In the genomic region with DNA sequence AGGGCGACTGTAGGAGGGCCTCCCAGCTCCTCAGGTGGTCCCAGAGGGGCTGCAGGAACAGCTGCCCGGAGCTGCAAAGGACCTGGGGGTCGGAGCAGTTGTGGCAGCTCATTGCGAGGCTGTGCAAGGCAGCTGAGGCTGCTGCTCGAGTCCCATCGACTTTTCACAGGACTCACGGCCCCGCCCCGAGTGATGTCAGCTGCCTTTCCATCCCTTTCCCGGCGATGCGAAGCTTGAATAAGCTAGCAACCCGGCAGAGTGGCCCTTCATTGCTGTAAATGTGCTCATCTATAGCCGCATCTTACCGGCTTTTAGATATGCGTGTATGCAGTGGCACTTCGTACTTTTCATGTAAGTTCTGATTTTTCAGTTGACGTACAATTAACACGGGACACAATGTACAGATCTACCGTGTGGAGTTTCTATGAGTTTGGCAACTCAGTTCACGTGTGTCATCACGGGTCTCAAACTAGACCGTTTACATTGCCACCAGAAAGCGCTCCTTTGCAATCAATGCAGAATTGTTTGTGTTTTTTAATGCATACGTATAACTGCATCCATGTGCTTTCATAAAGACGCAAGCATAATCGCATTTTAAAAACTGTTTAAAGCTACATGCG, we compare ENCODE assay signal across 8 cellular contexts. TPM values are rescaled to one million over a fixed set of nuclear protein-coding genes. Genes with fewer than 3 reads are reported as not detected.
DNase-seq lines count a peak whose midpoint lies in the region; ATAC-seq and TF ChIP-seq lines count a peak whose summit lies in the region.

A gene with protein sequence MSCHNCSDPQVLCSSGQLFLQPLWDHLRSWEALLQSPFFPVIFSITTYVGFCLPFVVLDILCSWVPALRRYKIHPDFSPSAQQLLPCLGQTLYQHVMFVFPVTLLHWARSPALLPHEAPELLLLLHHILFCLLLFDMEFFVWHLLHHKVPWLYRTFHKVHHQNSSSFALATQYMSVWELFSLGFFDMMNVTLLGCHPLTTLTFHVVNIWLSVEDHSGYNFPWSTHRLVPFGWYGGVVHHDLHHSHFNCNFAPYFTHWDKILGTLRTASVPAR (minus strand): TSS at position 137 of the 620 bp plus-strand sequence. CDS start 25 bp downstream, at position 112.

- no peak within 1 kb of the TSS for H2BK5ac ChIP-seq in mesenchymal stem cell (ENCODE audit: low read depth, low read length, poor library complexity, severe bottlenecking)

- peaks cover 32% of the 10 kb centered on the region for H3K27me3 Mint-ChIP-seq in activated CD4-positive, alpha-beta memory T cell treated with anti-CD3 and anti-CD28 coated beads, Interleukin-2, amount 10 ng/mL, durations not matched to agents 7 days and 5 days

- H3K27ac ChIP-seq in mesenchymal stem cell (ENCODE audit: low read length, poor library complexity, severe bottlenecking): no peak within 1 kb of the TSS

- peaks cover 22% of the 10 kb centered on the region for H3K4me1 Mint-ChIP-seq in activated CD4-positive, alpha-beta memory T cell treated with anti-CD3 and anti-CD28 coated beads, Interleukin-2, amount 10 ng/mL, durations not matched to agents 7 days and 5 days

- no peak within 1 kb of the TSS for H2BK15ac ChIP-seq in mesenchymal stem cell (ENCODE audit: low read depth, poor library complexity, severe bottlenecking)

- peak within 1 kb of the TSS; percentile 11 for H4K91ac ChIP-seq in mesenchymal stem cell (ENCODE audit: low read length)

- H3K4ac ChIP-seq in mesenchymal stem cell (ENCODE audit: low read depth in 1 of 2, low read length in 2 of 2): no peak within 1 kb of the TSS

- H3K27me3 ChIP-seq in GM06990 (replicated peaks; ENCODE audit: control insufficient read depth, insufficient read depth, low read length) (peaks cover 2% of the 10 kb centered on the region), mesenchymal stem cell (ENCODE audit: control insufficient read depth in 1 of 2, insufficient read depth in 1 of 2, low read length in 2 of 2) (peaks cover 4 to 57% of the 10 kb centered on the region in 2 experiments)

- H2AK5ac ChIP-seq in mesenchymal stem cell (ENCODE audit: low read length, severe bottlenecking): no peak within 1 kb of the TSS

- 4% methylated on average over 26 of the region's 28 CpGs for WGBS in mesenchymal stem cell

- no peak within 1 kb of the TSS for H2BK120ac ChIP-seq in mesenchymal stem cell (ENCODE audit: low read depth, low read length)

- H3K9ac ChIP-seq in mesenchymal stem cell (ENCODE audit: low read length): peak within 1 kb of the TSS; percentile 87

- DNase-seq in GM06990 (ENCODE audit: extremely low read depth, insufficient read length): no peak
- DNase-seq in NAMALWA (ENCODE audit: low spot score): peak; percentile 22
- DNase-seq in activated CD4-positive, alpha-beta memory T cell treated with anti-CD3 and anti-CD28 coated beads, Interleukin-2, amount 10 ng/mL, durations not matched to agents 7 days and 5 days: peak; percentile 42
- peak; percentile 60 for DNase-seq in epidermal melanocyte (ENCODE audit: insufficient read length, low spot score)
- peak; percentile 83 for DNase-seq in mesenchymal stem cell
- DNase-seq in stimulated activated CD4-positive, alpha-beta T cell treated with anti-CD3 and anti-CD28 coated beads, TNF-alpha, amount 100 ng/mL, for 48 hours (ENCODE audit: low read depth in 3 of 3): peak; percentile 19 to 36 (median 35)

- no peak for TF ChIP-seq CTCF in GM06990 (IDR thresholded peaks at IDR 0.05; ENCODE audit: insufficient read depth, low read length, poor library complexity, severe bottlenecking)

- H2BK12ac ChIP-seq in mesenchymal stem cell (ENCODE audit: low read length in 2 of 2): peak within 1 kb of the TSS in 1 of 2 experiments; percentile 45

- CTCF ChIA-PET in activated CD4-positive, alpha-beta memory T cell treated with anti-CD3 and anti-CD28 coated beads, Interleukin-2, amount 10 ng/mL, durations not matched to agents 7 days and 5 days (lab: Charles Lee): interaction anchor here (0.5 to 6.0 kb wide), 12 partner anchors 9 to 376 kb away, joined by 3 to 49 read pairs (median 4); no protein-coding TSS in a partner anchor

- no peaks in the 10 kb centered on the region for H3K9me3 ChIP-seq in mesenchymal stem cell (ENCODE audit: control insufficient read depth, low read length)

- peak within 1 kb of the TSS; percentile 13 for H4K8ac ChIP-seq in mesenchymal stem cell (ENCODE audit: low read length)

- H3K27ac Mint-ChIP-seq in activated CD4-positive, alpha-beta memory T cell treated with anti-CD3 and anti-CD28 coated beads, Interleukin-2, amount 10 ng/mL, durations not matched to agents 7 days and 5 days: peak within 1 kb of the TSS; percentile 2

- H3K18ac ChIP-seq in mesenchymal stem cell (ENCODE audit: low read depth in 1 of 2, low read length in 2 of 2): peak within 1 kb of the TSS in 1 of 2 experiments; percentile 18

- peak within 1 kb of the TSS in 1 of 2 experiments; percentile 26 for H3K14ac ChIP-seq in mesenchymal stem cell (ENCODE audit: low read length in 2 of 2)

- ATAC-seq in GM21723 (IDR thresholded peaks at IDR 0.05; ENCODE audit: unreplicated experiment) (no peak), HG03135 (IDR thresholded peaks at IDR 0.05; ENCODE audit: unreplicated experiment) (no peak)

- peaks cover 16% of the 10 kb centered on the region for H3K4me1 ChIP-seq in mesenchymal stem cell (ENCODE audit: control insufficient read depth, insufficient read depth, low read depth, low read length)

- H3K79me1 ChIP-seq in mesenchymal stem cell (replicated peaks; ENCODE audit: low read length, poor library complexity, severe bottlenecking): no peaks in the 10 kb centered on the region

- H3K23ac ChIP-seq in mesenchymal stem cell (ENCODE audit: low read length in 2 of 2): peak within 1 kb of the TSS in 1 of 2 experiments; percentile 97

- H3K36me3 Mint-ChIP-seq in activated CD4-positive, alpha-beta memory T cell treated with anti-CD3 and anti-CD28 coated beads, Interleukin-2, amount 10 ng/mL, durations not matched to agents 7 days and 5 days (ENCODE audit: low read depth): no peaks in the 10 kb centered on the region

- peak within 1 kb of the TSS; percentile 96 for H3K4me2 ChIP-seq in mesenchymal stem cell (ENCODE audit: low read length, poor library complexity, severe bottlenecking)

- POLR2A ChIA-PET in activated CD4-positive, alpha-beta memory T cell treated with anti-CD3 and anti-CD28 coated beads, Interleukin-2, amount 10 ng/mL, durations not matched to agents 7 days and 5 days (lab: Charles Lee): interaction anchor here (1.1 to 2.8 kb wide), 5 partner anchors 94 to 327 kb away, joined by 3 to 16 read pairs (median 3); a partner anchor contains a TSS

- H3K4me3 ChIP-seq in GM06990 (replicated peaks; ENCODE audit: low read depth, low read length) (peak within 1 kb of the TSS; percentile 30), mesenchymal stem cell (ENCODE audit: insufficient read depth in 1 of 2, low read depth in 1 of 2, low read length in 2 of 2) (peak within 1 kb of the TSS; percentile 46 to 80)

- no peaks in the 10 kb centered on the region for H3K36me3 ChIP-seq in GM06990 (ENCODE audit: control insufficient read depth, insufficient read depth, low read length)
- no peaks in the 10 kb centered on the region for H3K36me3 ChIP-seq in mesenchymal stem cell (ENCODE audit: control insufficient read depth in 1 of 2, insufficient read depth in 2 of 2, low read depth in 1 of 2, low read length in 2 of 2)

- no peaks in the 10 kb centered on the region for H3K9me3 Mint-ChIP-seq in activated CD4-positive, alpha-beta memory T cell treated with anti-CD3 and anti-CD28 coated beads, Interleukin-2, amount 10 ng/mL, durations not matched to agents 7 days and 5 days

- H2AFZ ChIP-seq in mesenchymal stem cell (ENCODE audit: low read depth, low read length): peak within 1 kb of the TSS; percentile 72

- peak within 1 kb of the TSS; percentile 71 for H3K4me3 Mint-ChIP-seq in activated CD4-positive, alpha-beta memory T cell treated with anti-CD3 and anti-CD28 coated beads, Interleukin-2, amount 10 ng/mL, durations not matched to agents 7 days and 5 days

RNA-seq across cellular contexts. Expression of the gene that starts here (rescaled TPM):
- not detected for total RNA-seq in activated CD4-positive, alpha-beta memory T cell treated with anti-CD3 and anti-CD28 coated beads, Interleukin-2, amount 10 ng/mL, durations not matched to agents 7 days and 5 days
- 0.15 TPM for polyA plus RNA-seq in mesenchymal stem cell (2013, experiment 1 of 2)
- 0.26 TPM for polyA plus RNA-seq in mesenchymal stem cell (2013, experiment 2 of 2)

Comparison
In these comparisons a context has a peak if more than half of its experiments do, and no peak if none do; other contexts are left out.
1. Peak in DNase-seq in activated CD4-positive, alpha-beta memory T cell treated with anti-CD3 and anti-CD28 coated beads, Interleukin-2, amount 10 ng/mL, durations not matched to agents 7 days and 5 days; RNA of the gene not detected or under 1 TPM.